In genomic region chr3:4772171-4772804, GRCh38 we compare ENCODE assay signal across 9 cellular contexts.
DNase-seq lines count a peak whose midpoint lies in the region; ATAC-seq and TF ChIP-seq lines count a peak whose summit lies in the region.
"Had no signal": no experiment of that assay in that cellular context is flagged by ENCODE, and none has a peak within 500 bp of the region (broad histone marks: within the 10 kb centered on the region; RNA-seq: fewer than 3 reads in every experiment).

No MANE protein-coding gene starts in this region.

- H3K36me3 ChIP-seq in body of pancreas (replicated peaks in 1 of 2; ENCODE audit: insufficient read depth in 1 of 2, low read depth in 2 of 2) (no peaks in the 10 kb centered on the region), Caco-2 (ENCODE audit: control insufficient read depth, insufficient read depth, low read length) (no peaks in the 10 kb centered on the region)

- peaks cover 4% of the 10 kb centered on the region for H3K27me3 Mint-ChIP-seq in HFFc6 (ENCODE audit: insufficient read depth)
- H3K27me3 Mint-ChIP-seq in stimulated activated naive B cell treated with anti-CD40 and anti-IgM and Interleukin-4, amounts not matched to agents 10 μg/mL and 1 μg/mL and 100 μg/mL, for 72 hours: no peaks in the 10 kb centered on the region
- H3K27me3 Mint-ChIP-seq in Caco-2 (ENCODE audit: insufficient read depth, unreplicated experiment): no peaks in the 10 kb centered on the region

- H3K4me1 Mint-ChIP-seq in HFFc6 (ENCODE audit: low read depth) (peaks cover 10% of the 10 kb centered on the region), Caco-2 (ENCODE audit: low read depth, unreplicated experiment) (no peaks in the 10 kb centered on the region)
- peaks cover 32 to 38% of the 10 kb centered on the region in 2 donors for H3K4me1 Mint-ChIP-seq in stimulated activated naive B cell treated with anti-CD40 and anti-IgM and Interleukin-4, amounts not matched to agents 10 μg/mL and 1 μg/mL and 100 μg/mL, for 72 hours

- H3K27ac ChIP-seq in body of pancreas (peak overlapping the region; percentile 82 to 91 (median 89)), layer of hippocampus (ENCODE audit: low read depth, low read length) (peak overlapping the region; percentile 60)
- H3K27ac ChIP-seq: foreskin keratinocyte had no signal

- H3K27ac Mint-ChIP-seq in HFFc6 (no peak overlapping the region), Caco-2 (ENCODE audit: unreplicated experiment) (no peak overlapping the region)
- peak overlapping the region; percentile 88 for H3K27ac Mint-ChIP-seq in stimulated activated naive B cell treated with anti-CD40 and anti-IgM and Interleukin-4, amounts not matched to agents 10 μg/mL and 1 μg/mL and 100 μg/mL, for 72 hours

- peaks cover 8% of the 10 kb centered on the region; the same call in 1 of the 2 replicates for H3K36me3 Mint-ChIP-seq in HFFc6 (ENCODE audit: low read depth)
- peaks cover 48 to 62% of the 10 kb centered on the region in 2 donors for H3K36me3 Mint-ChIP-seq in stimulated activated naive B cell treated with anti-CD40 and anti-IgM and Interleukin-4, amounts not matched to agents 10 μg/mL and 1 μg/mL and 100 μg/mL, for 72 hours
- H3K36me3 Mint-ChIP-seq in Caco-2 (ENCODE audit: insufficient read depth, unreplicated experiment): no peaks in the 10 kb centered on the region

- H3K4me3 ChIP-seq in body of pancreas (no peak overlapping the region), Caco-2 (ENCODE audit: low read depth, low read length) (no peak overlapping the region)

- H3K4me3 Mint-ChIP-seq in HFFc6 (no peak overlapping the region), Caco-2 (ENCODE audit: unreplicated experiment) (no peak overlapping the region)
- no peak overlapping the region for H3K4me3 Mint-ChIP-seq in stimulated activated naive B cell treated with anti-CD40 and anti-IgM and Interleukin-4, amounts not matched to agents 10 μg/mL and 1 μg/mL and 100 μg/mL, for 72 hours

- intact Hi-C loops in body of pancreas (cut with DNase I) (no loop called here), Caco-2 (cut with micrococcal nuclease; ENCODE audit: unreplicated experiment) (no loop called here)

- TF ChIP-seq CTCF in HFFc6 (IDR thresholded peaks at IDR 0.05): no peak
- no peak for TF ChIP-seq CTCF in body of pancreas (IDR thresholded peaks at IDR 0.05)
- TF ChIP-seq CTCF in Caco-2 (IDR thresholded peaks at IDR 0.05; ENCODE audit: insufficient read depth in 1 of 2, low read depth in 1 of 2, low read length in 1 of 2, severe bottlenecking in 1 of 2, unreplicated experiment in 1 of 2): no peak

- H3K9me3 Mint-ChIP-seq in HFFc6 (no peaks in the 10 kb centered on the region; the same call in 1 of the 2 replicates), Caco-2 (ENCODE audit: unreplicated experiment) (no peaks in the 10 kb centered on the region)
- H3K9me3 Mint-ChIP-seq in stimulated activated naive B cell treated with anti-CD40 and anti-IgM and Interleukin-4, amounts not matched to agents 10 μg/mL and 1 μg/mL and 100 μg/mL, for 72 hours: no peaks in the 10 kb centered on the region

- no TSS peak for BruUV-seq in Caco-2 (replicated peaks; lab: Mats Ljungman, UMichigan)

- peaks cover 67% of the 10 kb centered on the region for H3K4me1 ChIP-seq in body of pancreas
- peaks cover 7% of the 10 kb centered on the region; the same call in 1 of the 2 replicates for H3K4me1 ChIP-seq in Caco-2

- 4 to 7% methylated on average over 4 of the region's 4 CpGs for WGBS in body of pancreas, 2 donors

- POLR2A ChIA-PET in Caco-2 (lab: Charles Lee): no interaction called here

- CTCF ChIA-PET in Caco-2 (lab: Charles Lee): interaction anchor here (0.6 kb wide), 1 partner anchor 61 kb away, joined by 3 read pairs; no protein-coding TSS in a partner anchor

- DNase-seq in HFFc6 (peak; percentile 47), body of pancreas (peak; percentile 91 to 98 (median 94)), Caco-2 (no peak)
- no peak for DNase-seq in stimulated activated naive B cell treated with anti-CD40 and anti-IgM and Interleukin-4, amounts not matched to agents 10 μg/mL and 1 μg/mL and 100 μg/mL, for 72 hours
- DNase-seq in activated effector memory CD4-positive, alpha-beta T cell treated with Interleukin-2 at 50 U/mL for 16 hours: no peak

- ATAC-seq in body of pancreas (peak; percentile 89), HG02642 (IDR thresholded peaks at IDR 0.05; ENCODE audit: poor library complexity, unreplicated experiment) (no peak), HG02970 (IDR thresholded peaks at IDR 0.05; ENCODE audit: low FRiP score, unreplicated experiment) (no peak)
- no peak for ATAC-seq in stimulated activated naive B cell treated with anti-CD40 and anti-IgM and Interleukin-4, amounts not matched to agents 10 μg/mL and 1 μg/mL and 100 μg/mL, for 72 hours (replicated peaks)
- ATAC-seq: foreskin keratinocyte had no signal

- TF ChIP-seq POLR2A in body of pancreas (IDR thresholded peaks at IDR 0.05): peak in 2 of 3 donors; percentile 26 to 56

- no peaks in the 10 kb centered on the region for H3K27me3 ChIP-seq in body of pancreas
- no peaks in the 10 kb centered on the region for H3K27me3 ChIP-seq in layer of hippocampus (ENCODE audit: control insufficient read depth, insufficient read depth, low read length)
- H3K27me3 ChIP-seq in Caco-2 (replicated peaks; ENCODE audit: control insufficient read depth, insufficient read depth, low read length): no peaks in the 10 kb centered on the region
- H3K27me3 ChIP-seq: foreskin keratinocyte had no signal

- no peaks in the 10 kb centered on the region for H3K9me3 ChIP-seq in body of pancreas
- no peaks in the 10 kb centered on the region for H3K9me3 ChIP-seq in Caco-2

Comparison
In these comparisons a context has a peak if more than half of its experiments do, and no peak if none do; other contexts are left out.
1. DNase-seq: peak in HFFc6 (single experiment) and body of pancreas (4 of 4); none in stimulated activated naive B cell treated with anti-CD40 and anti-IgM and Interleukin-4, amounts not matched to agents 10 μg/mL and 1 μg/mL and 100 μg/mL, for 72 hours (single experiment), Caco-2 (0 of 2) and activated effector memory CD4-positive, alpha-beta T cell treated with Interleukin-2 at 50 U/mL for 16 hours (single experiment).